ENCODE assay signal across 16 cellular contexts in the genomic region with DNA sequence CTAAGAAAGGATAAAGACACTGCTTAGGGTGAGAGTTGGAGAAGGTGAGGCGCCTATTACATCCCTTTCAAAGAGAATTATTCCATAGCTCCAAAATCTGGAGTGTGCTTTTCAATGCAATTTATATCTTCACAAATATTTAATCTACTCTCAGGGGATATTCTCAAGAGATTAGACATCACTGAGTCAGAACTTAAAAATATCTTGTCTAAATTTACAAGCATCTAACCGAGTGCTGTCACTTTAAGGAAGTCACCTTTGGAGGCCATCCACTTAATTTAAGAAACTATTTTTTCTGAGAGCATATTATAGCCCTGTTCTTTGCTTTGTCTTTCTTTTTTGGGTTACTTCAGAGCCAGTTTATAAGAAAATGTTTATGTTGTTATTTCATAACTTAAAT.
DNase-seq lines count a peak whose midpoint lies in the region; ATAC-seq and TF ChIP-seq lines count a peak whose summit lies in the region.
"Had no signal": no experiment of that assay in that cellular context is flagged by ENCODE, and none has a peak within 500 bp of the region (broad histone marks: within the 10 kb centered on the region; RNA-seq: fewer than 3 reads in every experiment).

No MANE protein-coding gene starts in this region.

- DNase-seq in HCT116 (ENCODE audit: low read depth, low spot score), result no peak
- no peak for DNase-seq in adipocyte (ENCODE audit: low read depth)
- no peak for DNase-seq in mesenchymal stem cell
- no peak for DNase-seq in spleen
- DNase-seq in activated gamma-delta T cell (lab: John Stamatoyannopoulos, UW), result no peak
- no peak for DNase-seq in NCI-H1092 treated with DMSO at 0.1 percent for 48 hours (lab: John Stamatoyannopoulos, UW)
- DNase-seq: Calu3; CD4-positive, CD25-positive, alpha-beta regulatory T cell; DMS79; GF-D8; Kasumi-1; NCI-H1417; NCI-H1930; NCI-H526 treated with DMSO at 0.1 percent for 48 hours; SIG-M5 had no signal

- POLR2A ChIA-PET in HCT116 (lab: Charles Lee), result no interaction called here

- no peak overlapping the region for H2BK15ac ChIP-seq in mesenchymal stem cell (ENCODE audit: low read depth, poor library complexity, severe bottlenecking)

- H3K79me1 ChIP-seq in mesenchymal stem cell (replicated peaks; ENCODE audit: low read length, poor library complexity, severe bottlenecking), result no peaks in the 10 kb centered on the region

- WGBS in mesenchymal stem cell, result 20% methylated on average over 1 of the region's 2 CpGs
- 61 to 79% (median 72%) methylated on average over 2 of the region's 2 CpGs for WGBS in spleen, 5 donors

- BruUV-seq in HCT116 (replicated peaks; lab: Mats Ljungman, UMichigan), result no TSS peak

- TF ChIP-seq CTCF in HCT116 (IDR thresholded peaks at IDR 0.05 in 2 of 3, conservative IDR thresholded peaks at IDR 0.05 in 1 of 3; ENCODE audit: borderline replicate concordance in 1 of 3, insufficient read depth in 1 of 3, low read depth in 2 of 3, low read length in 2 of 3) (no peak), spleen (IDR thresholded peaks at IDR 0.05 in 8 of 11, conservative IDR thresholded peaks at IDR 0.05 in 3 of 11) (no peak)

- H3K9me2 ChIP-seq in HCT116 (ENCODE audit: insufficient read depth), result no peaks in the 10 kb centered on the region

- no peak for ATAC-seq in HCT116

- H3K23ac ChIP-seq in mesenchymal stem cell (ENCODE audit: low read length in 2 of 2), result no peak overlapping the region

- no peak overlapping the region for H4K8ac ChIP-seq in mesenchymal stem cell (ENCODE audit: low read length)

- no peak overlapping the region for H3K4ac ChIP-seq in mesenchymal stem cell (ENCODE audit: low read depth in 1 of 2, low read length in 2 of 2)

- RAD21 ChIA-PET in HCT116 (lab: Charles Lee; ENCODE audit: low non-redundant PET in 1 of 2, low total read pairs in 2 of 2, uncharacterized antibody in 2 of 2, unreplicated experiment in 2 of 2), result no interaction called here

- no peak overlapping the region for H3K14ac ChIP-seq in mesenchymal stem cell (ENCODE audit: low read length in 2 of 2)

- peak overlapping the region in 1 of 2 experiments; percentile 68 for H3K18ac ChIP-seq in mesenchymal stem cell (ENCODE audit: low read depth in 1 of 2, low read length in 2 of 2)

- TF ChIP-seq RAD21 in HCT116 (IDR thresholded peaks at IDR 0.05; ENCODE audit: low read depth), result no peak

- H2AFZ ChIP-seq in ACC112 (ENCODE audit: low read length, unreplicated experiment) (no peak overlapping the region), HCT116 (ENCODE audit: low read depth, low read length, poor library complexity, severe bottlenecking) (no peak overlapping the region), mesenchymal stem cell (ENCODE audit: low read depth, low read length) (no peak overlapping the region)

- H3K9ac ChIP-seq in HCT116 (ENCODE audit: low read length), result no peak overlapping the region
- H3K9ac ChIP-seq in adipocyte (ENCODE audit: low read length), result no peak overlapping the region
- H3K9ac ChIP-seq in mesenchymal stem cell (ENCODE audit: low read length), result no peak overlapping the region

- no peaks in the 10 kb centered on the region for H4K20me1 ChIP-seq in HCT116 (ENCODE audit: insufficient read depth)

- H4K91ac ChIP-seq in mesenchymal stem cell (ENCODE audit: low read length), result no peak overlapping the region

- CTCF ChIA-PET in HCT116 (lab: Charles Lee), result no interaction called here

- H3K79me2 ChIP-seq in ACC112 (ENCODE audit: control insufficient read depth, insufficient read depth, low read length, unreplicated experiment) (no peaks in the 10 kb centered on the region), HCT116 (ENCODE audit: insufficient read depth, low read length) (peaks cover 79% of the 10 kb centered on the region)

- no peak overlapping the region for H2BK12ac ChIP-seq in mesenchymal stem cell (ENCODE audit: low read length in 2 of 2)

- no peak overlapping the region for H2BK5ac ChIP-seq in mesenchymal stem cell (ENCODE audit: low read depth, low read length, poor library complexity, severe bottlenecking)

- H3K4me1 ChIP-seq in ACC112 (ENCODE audit: control insufficient read depth, insufficient read depth, low read length, unreplicated experiment), result peaks cover 54% of the 10 kb centered on the region
- peaks cover 60 to 81% of the 10 kb centered on the region in 2 experiments for H3K4me1 ChIP-seq in HCT116 (ENCODE audit: control insufficient read depth in 1 of 2, insufficient read depth in 2 of 2, low read length in 2 of 2)
- peaks cover 46% of the 10 kb centered on the region for H3K4me1 ChIP-seq in adipocyte (ENCODE audit: control insufficient read depth, insufficient read depth, low read length)
- H3K4me1 ChIP-seq in mesenchymal stem cell (ENCODE audit: control insufficient read depth, insufficient read depth, low read depth, low read length), result peaks cover 3% of the 10 kb centered on the region
- no peaks in the 10 kb centered on the region for H3K4me1 ChIP-seq in spleen

- H3K9me3 ChIP-seq in HCT116 (ENCODE audit: control insufficient read depth in 1 of 2, insufficient read depth in 1 of 2, low read depth in 1 of 2, low read length in 2 of 2) (peaks cover 7 to 15% of the 10 kb centered on the region in 2 experiments; a peak in 2 of 4 replicates), adipocyte (ENCODE audit: control insufficient read depth, low read length) (peaks cover 10% of the 10 kb centered on the region), mesenchymal stem cell (ENCODE audit: control insufficient read depth, low read length) (peaks cover 9% of the 10 kb centered on the region), spleen (peaks cover 3 to 25% (median 21%) of the 10 kb centered on the region in 8 donors)

- peak overlapping the region; percentile 75 for H2AK5ac ChIP-seq in mesenchymal stem cell (ENCODE audit: low read length, severe bottlenecking)

- intact Hi-C loops in HCT116 (cut with micrococcal nuclease) (no loop called here), spleen (cut with DNase I; ENCODE audit: low total_unique reads) (no loop called here)

- H3K27ac ChIP-seq in ACC112 (ENCODE audit: low read depth, low read length) (peak overlapping the region; percentile 90), HCT116 (ENCODE audit: low read depth, low read length) (peak overlapping the region; percentile 95), mesenchymal stem cell (ENCODE audit: low read length, poor library complexity, severe bottlenecking) (no peak overlapping the region), spleen (no peak overlapping the region)

- no peak overlapping the region for H3K4me3 ChIP-seq in ACC112 (ENCODE audit: low read depth, low read length)
- no peak overlapping the region for H3K4me3 ChIP-seq in HCT116 (replicated peaks in 1 of 2; ENCODE audit: low read depth in 1 of 2, low read length in 2 of 2)
- H3K4me3 ChIP-seq in adipocyte (ENCODE audit: low read length), result peak overlapping the region; percentile 1
- H3K4me3 ChIP-seq in mesenchymal stem cell (ENCODE audit: insufficient read depth in 1 of 2, low read depth in 1 of 2, low read length in 2 of 2), result no peak overlapping the region
- H3K4me3 ChIP-seq in spleen, result no peak overlapping the region

- H3K27me3 ChIP-seq in ACC112 (ENCODE audit: insufficient read depth, low read length) (no peaks in the 10 kb centered on the region), HCT116 (ENCODE audit: insufficient read depth, low read length) (no peaks in the 10 kb centered on the region), adipocyte (replicated peaks; ENCODE audit: control insufficient read depth, insufficient read depth, low read length) (no peaks in the 10 kb centered on the region), mesenchymal stem cell (ENCODE audit: control insufficient read depth in 1 of 2, insufficient read depth in 1 of 2, low read length in 2 of 2) (no peaks in the 10 kb centered on the region), spleen (replicated peaks in 1 of 7) (no peaks in the 10 kb centered on the region)

- peak overlapping the region; percentile 42 for H2BK120ac ChIP-seq in mesenchymal stem cell (ENCODE audit: low read depth, low read length)

- TF ChIP-seq POLR2A in HCT116 (IDR thresholded peaks at IDR 0.05; ENCODE audit: borderline replicate concordance, extremely low read depth, insufficient read depth, insufficient read length), result no peak
- no peak for TF ChIP-seq POLR2A in spleen (IDR thresholded peaks at IDR 0.05)

- peak overlapping the region; percentile 54; the same call in 1 of the 2 replicates for H3K4me2 ChIP-seq in HCT116 (ENCODE audit: low read length)
- H3K4me2 ChIP-seq in mesenchymal stem cell (ENCODE audit: low read length, poor library complexity, severe bottlenecking), result no peak overlapping the region

- peaks cover 13% of the 10 kb centered on the region; the same call in 1 of the 2 replicates for H3K36me3 ChIP-seq in ACC112 (ENCODE audit: insufficient read depth, low read length)
- H3K36me3 ChIP-seq in HCT116 (ENCODE audit: control insufficient read depth in 1 of 2, insufficient read depth in 2 of 2, low read length in 2 of 2), result peaks cover 0 to 67% of the 10 kb centered on the region in 2 experiments; a peak in 2 of 4 replicates
- no peaks in the 10 kb centered on the region for H3K36me3 ChIP-seq in adipocyte (ENCODE audit: control insufficient read depth, insufficient read depth, low read length, severe bottlenecking)
- H3K36me3 ChIP-seq in mesenchymal stem cell (ENCODE audit: control insufficient read depth in 1 of 2, insufficient read depth in 2 of 2, low read depth in 1 of 2, low read length in 2 of 2), result no peaks in the 10 kb centered on the region
- no peaks in the 10 kb centered on the region for H3K36me3 ChIP-seq in spleen

TF ChIP-seq in HCT116, 20 proteins besides CTCF, POLR2A, EP300 and RAD21:
- TF ChIP-seq TCF7L2 (IDR thresholded peaks at IDR 0.05; ENCODE audit: borderline replicate concordance, extremely low read depth, insufficient read depth, insufficient read length), result no peak
- no peak for TF ChIP-seq CBX3 (IDR thresholded peaks at IDR 0.05; ENCODE audit: low read depth)
- no peak for TF ChIP-seq JUND (IDR thresholded peaks at IDR 0.05)
- TF ChIP-seq SP1 (IDR thresholded peaks at IDR 0.05; ENCODE audit: low read depth), result no peak
- TF ChIP-seq CEBPB (IDR thresholded peaks at IDR 0.05; ENCODE audit: low read depth), result no peak
- no peak for TF ChIP-seq YY1 (IDR thresholded peaks at IDR 0.05; ENCODE audit: extremely low read depth, insufficient replicate concordance, low read depth, low read length)

Comparison
In these comparisons a context has a peak if more than half of its experiments do, and no peak if none do; other contexts are left out.
1. H3K27ac ChIP-seq: peak in ACC112 (single experiment) and HCT116 (single experiment); none in mesenchymal stem cell (single experiment) and spleen (0 of 8).